In the genomic region with DNA sequence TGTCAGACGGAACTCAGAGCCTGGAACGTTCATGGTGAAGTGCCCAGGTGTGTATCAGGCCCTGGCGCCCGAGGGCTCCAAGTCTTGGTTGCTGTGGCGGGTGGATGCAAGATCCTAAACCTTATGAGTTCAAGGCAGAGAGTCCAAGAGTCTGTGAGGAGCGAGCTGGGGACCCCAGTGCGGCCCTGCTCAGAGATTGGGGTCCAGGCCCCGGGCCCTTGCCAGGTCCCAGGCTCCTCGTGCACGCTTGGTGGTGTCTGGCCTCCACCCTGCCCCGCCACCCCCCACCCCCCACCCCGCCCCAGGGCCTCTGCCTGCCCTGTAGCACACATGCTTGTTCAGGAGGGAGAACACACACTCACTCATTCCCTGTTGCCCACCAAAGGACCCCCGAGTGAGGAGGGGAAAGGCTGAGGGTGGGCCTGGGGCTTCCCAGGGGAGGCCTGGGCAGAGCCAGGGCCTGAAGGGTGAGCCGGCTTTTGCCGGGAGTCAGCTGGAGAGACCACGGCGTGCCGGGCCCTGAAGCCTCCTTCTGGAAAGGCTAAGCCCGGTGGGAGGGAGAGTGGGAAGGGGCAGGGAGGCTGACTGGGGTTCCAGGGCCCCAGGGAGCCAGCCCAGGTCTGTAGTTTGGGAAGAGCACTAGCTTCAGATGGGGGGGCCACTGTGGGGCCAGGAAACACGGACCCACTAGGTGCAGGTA, we compare ENCODE assay signal across 16 cellular contexts. TPM values are rescaled to one million over a fixed set of nuclear protein-coding genes. Genes with fewer than 3 reads are reported as not detected.
A peak's percentile ranks its signal among the peaks of the same experiment; 100 is the strongest.
DNase-seq lines count a peak whose midpoint lies in the region; ATAC-seq and TF ChIP-seq lines count a peak whose summit lies in the region.
"Had no signal": no experiment of that assay in that cellular context is flagged by ENCODE, and none has a peak within 500 bp of the region (broad histone marks: within the 10 kb centered on the region; RNA-seq: fewer than 3 reads in every experiment).

No MANE protein-coding gene starts in this region.

- peak overlapping the region; percentile 20 for H3K4me2 ChIP-seq in Loucy (ENCODE audit: low read depth, low read length, poor library complexity, severe bottlenecking)

- no peak overlapping the region for H2AFZ ChIP-seq in Loucy (ENCODE audit: low read length)
- H2AFZ ChIP-seq: GM23248 had no signal

- intact Hi-C loops in Right ventricle myocardium inferior (cut with DNase I) = no loop called here
- intact Hi-C loops in cardiac septum (cut with DNase I) = loop anchor here (5.0 kb wide), 1 partner anchor 40 kb away; the partner anchor contains the start of gene ADAMTSL2
- intact Hi-C loops in left colon (cut with DNase I, micrococcal nuclease) = no loop called here

- H3K36me3 ChIP-seq in Loucy (ENCODE audit: insufficient read depth, low read length) = no peaks in the 10 kb centered on the region
- no peaks in the 10 kb centered on the region for H3K36me3 ChIP-seq in rectal smooth muscle tissue (ENCODE audit: control insufficient read depth, insufficient read depth, low read length)
- H3K36me3 ChIP-seq: BE2C had no signal

- no peaks in the 10 kb centered on the region for H3F3A ChIP-seq in Loucy (ENCODE audit: low read depth)

- no peaks in the 10 kb centered on the region for H3K9me3 ChIP-seq in Loucy (ENCODE audit: insufficient read depth, low read depth, low read length)
- H3K9me3 ChIP-seq: BE2C, Caco-2 had no signal

- H3K27me3 ChIP-seq in Loucy (ENCODE audit: insufficient read depth, low read length, poor library complexity, severe bottlenecking) (no peaks in the 10 kb centered on the region), rectal smooth muscle tissue (ENCODE audit: control insufficient read depth, insufficient read depth, low read length) (peaks cover 4% of the 10 kb centered on the region)
- H3K27me3 ChIP-seq: BE2C had no signal

- peak; percentile 4 for DNase-seq in Right ventricle myocardium inferior (ENCODE audit: missing footprints)
- no peak for DNase-seq in cardiac septum (ENCODE audit: low spot score)
- DNase-seq in coronary artery (ENCODE audit: low spot score) = no peak
- no peak for DNase-seq in left colon
- DNase-seq in ecto neural progenitor cell (ENCODE audit: low spot score) = no peak
- DNase-seq: Caco-2; CD8-positive, alpha-beta memory T cell; DND-41; GDM1 had no signal

- H3K79me2 ChIP-seq in Loucy (ENCODE audit: insufficient read depth, low read length) = no peaks in the 10 kb centered on the region

- ATAC-seq in Right ventricle myocardium inferior (no peak), left colon (no peak), GM18907 (IDR thresholded peaks at IDR 0.05; ENCODE audit: unreplicated experiment) (no peak)
- ATAC-seq: HCT116 had no signal

- no peak overlapping the region for H3K4me3 ChIP-seq in Loucy (ENCODE audit: low read length, poor library complexity, severe bottlenecking)
- peak overlapping the region; percentile 19 for H3K4me3 ChIP-seq in coronary artery
- H3K4me3 ChIP-seq in rectal smooth muscle tissue (ENCODE audit: low read length) = no peak overlapping the region
- H3K4me3 ChIP-seq: GM23248 had no signal

- TF ChIP-seq CTCF in Loucy (conservative IDR thresholded peaks at IDR 0.05; ENCODE audit: low read length) (no peak), coronary artery (IDR thresholded peaks at IDR 0.05) (no peak)

- H3K9me2 ChIP-seq in Loucy (replicated peaks; ENCODE audit: low read depth, low read length) = no peaks in the 10 kb centered on the region

- H3K4me1 ChIP-seq in Loucy (ENCODE audit: insufficient read depth, low read length, poor library complexity, severe bottlenecking) = peaks cover 10% of the 10 kb centered on the region
- H3K4me1 ChIP-seq in rectal smooth muscle tissue (ENCODE audit: control insufficient read depth, insufficient read depth, low read length) = peaks cover 6% of the 10 kb centered on the region
- H3K4me1 ChIP-seq: Caco-2 had no signal

- H3K27ac ChIP-seq in coronary artery = peak overlapping the region in 1 of 2 donors; percentile 52
- H3K27ac ChIP-seq in rectal smooth muscle tissue (ENCODE audit: low read depth, low read length) = peak overlapping the region; percentile 33
- H3K27ac ChIP-seq: GM23248 had no signal

- H3K9ac ChIP-seq in Loucy (ENCODE audit: low read depth, low read length, poor library complexity, severe bottlenecking) (peak overlapping the region; percentile 57), rectal smooth muscle tissue (ENCODE audit: low read length) (no peak overlapping the region)
- H3K9ac ChIP-seq: GM23248 had no signal

- H4K20me1 ChIP-seq in Loucy (ENCODE audit: insufficient read depth, low read length, poor library complexity, severe bottlenecking) = no peaks in the 10 kb centered on the region

RNA-seq across cellular contexts. Expression of gene FAM163B, which starts 37.1 kb away (rescaled TPM):
- total RNA-seq in Right ventricle myocardium inferior = 0.22 TPM
- total RNA-seq in cardiac septum = not detected
- 1 to 10 TPM in 1 of 2 donors, under 1 TPM in 1; 0.27 to 1.2 TPM for total RNA-seq in left colon
- total RNA-seq: A172; Caco-2; CD8-positive, alpha-beta memory T cell; GM23248 had no signal

RNA-seq across cellular contexts. Expression of gene ADAMTSL2, which starts 37.5 kb away (rescaled TPM):
- total RNA-seq in Right ventricle myocardium inferior (9.5 TPM), cardiac septum (9.6 TPM), left colon (1 to 10 TPM; 1.2 to 1.3 TPM)
- total RNA-seq: CD8-positive, alpha-beta memory T cell had no signal

RNA-seq across cellular contexts. Expression of gene MYMK, which starts 47.3 kb away (rescaled TPM):
- total RNA-seq in Right ventricle myocardium inferior = not detected
- total RNA-seq in cardiac septum = not detected
- not detected for total RNA-seq in left colon
- total RNA-seq: A172; Caco-2; CD8-positive, alpha-beta memory T cell; GM23248 had no signal
